ENCODE assay signal across 25 cellular contexts in genomic region chr17:55268649-55269480, GRCh38. TPM values are rescaled to one million over a fixed set of nuclear protein-coding genes. Genes with fewer than 3 reads are reported as not detected.
DNase-seq lines count a peak whose midpoint lies in the region; ATAC-seq and TF ChIP-seq lines count a peak whose summit lies in the region.
"Had no signal": no experiment of that assay in that cellular context is flagged by ENCODE, and none has a peak within 500 bp of the region (broad histone marks: within the 10 kb centered on the region; RNA-seq: fewer than 3 reads in every experiment).

No MANE protein-coding gene starts in this region.

- peak overlapping the region in 10 of 12 donors; percentile 1 to 94 (median 46) for H3K27ac ChIP-seq in heart left ventricle
- peak overlapping the region; percentile 95 to 97 (median 96) for H3K27ac ChIP-seq in gastroesophageal sphincter
- H3K27ac ChIP-seq in sigmoid colon: peak overlapping the region; percentile 88 to 97 (median 95)
- peak overlapping the region; percentile 88 to 95 for H3K27ac ChIP-seq in uterus
- H3K27ac ChIP-seq: WERI-Rb-1 had no signal

- ATAC-seq in heart left ventricle (no peak), left cardiac atrium (no peak), gastroesophageal sphincter (no peak), GM21390 (IDR thresholded peaks at IDR 0.05; ENCODE audit: unreplicated experiment) (no peak), GM18861 (IDR thresholded peaks at IDR 0.05; ENCODE audit: unreplicated experiment) (no peak)
- ATAC-seq: activated CD8-positive, alpha-beta memory T cell treated with anti-CD3 and anti-CD28 coated beads, Interleukin-2, amount 10 ng/mL, durations not matched to agents 7 days and 5 days; effector memory CD8-positive, alpha-beta T cell; GM23338; K562; Right ventricle myocardium inferior had no signal

- H3K4me3 ChIP-seq in heart left ventricle: peak overlapping the region in 5 of 12 donors; percentile 0 to 89 (median 76)
- H3K4me3 ChIP-seq in gastroesophageal sphincter: peak overlapping the region; percentile 78 to 90
- peak overlapping the region; percentile 44 to 74 (median 72) for H3K4me3 ChIP-seq in sigmoid colon
- H3K4me3 ChIP-seq in uterus: peak overlapping the region; percentile 22 to 51
- H3K4me3 ChIP-seq: GM23338, K562, suprapubic skin had no signal

- TF ChIP-seq POLR2A in heart left ventricle (IDR thresholded peaks at IDR 0.05) (no peak), gastroesophageal sphincter (IDR thresholded peaks at IDR 0.05) (no peak), sigmoid colon (IDR thresholded peaks at IDR 0.05) (no peak), uterus (IDR thresholded peaks at IDR 0.05) (no peak)

- H3K36me3 ChIP-seq in heart left ventricle: peaks cover 0 to 15% (median 0%) of the 10 kb centered on the region in 9 donors
- peaks cover 0 to 8% of the 10 kb centered on the region in 2 donors for H3K36me3 ChIP-seq in gastroesophageal sphincter
- no peaks in the 10 kb centered on the region for H3K36me3 ChIP-seq in sigmoid colon
- no peaks in the 10 kb centered on the region for H3K36me3 ChIP-seq in uterus
- H3K36me3 ChIP-seq: WERI-Rb-1 had no signal

- WGBS in heart left ventricle, 4 donors: 55 to 69% (median 58%) methylated on average over 8 of the region's 8 CpGs
- WGBS in gastroesophageal sphincter (ENCODE audit: low coverage in 1 of 2), 2 donors: 18 to 66% methylated on average over 6 to 8 of the region's 8 CpGs
- 72 to 78% methylated on average over 8 of the region's 8 CpGs for WGBS in sigmoid colon, 2 donors

- H3K4me1 ChIP-seq in heart left ventricle (peaks cover 0 to 66% (median 37%) of the 10 kb centered on the region in 12 donors), gastroesophageal sphincter (peaks cover 8 to 69% (median 11%) of the 10 kb centered on the region in 3 donors), sigmoid colon (peaks cover 0 to 79% (median 59%) of the 10 kb centered on the region in 4 donors), uterus (peaks cover 0 to 9% of the 10 kb centered on the region in 2 donors)

- TF ChIP-seq EP300 in gastroesophageal sphincter (IDR thresholded peaks at IDR 0.05) (no peak), sigmoid colon (IDR thresholded peaks at IDR 0.05) (no peak)

- TF ChIP-seq CTCF in heart left ventricle (IDR thresholded peaks at IDR 0.05) (no peak), gastroesophageal sphincter (IDR thresholded peaks at IDR 0.05) (no peak), sigmoid colon (IDR thresholded peaks at IDR 0.05) (no peak), uterus (IDR thresholded peaks at IDR 0.05) (no peak)

- no peaks in the 10 kb centered on the region for H3K9me3 ChIP-seq in heart left ventricle
- H3K9me3 ChIP-seq in gastroesophageal sphincter: no peaks in the 10 kb centered on the region
- H3K9me3 ChIP-seq in sigmoid colon: no peaks in the 10 kb centered on the region
- no peaks in the 10 kb centered on the region for H3K9me3 ChIP-seq in uterus
- H3K9me3 ChIP-seq: suprapubic skin had no signal

- intact Hi-C loops in heart left ventricle (cut with DNase I) (loop anchor here in 2 of 10 donors (10.0 kb wide), 2 partner anchors 146 to 274 kb away; no protein-coding TSS in a partner anchor), left cardiac atrium (cut with DNase I) (loop anchor here in 1 of 2 donors (10.0 kb wide), 1 partner anchor 76 kb away; no protein-coding TSS in a partner anchor), sigmoid colon (cut with DNase I) (loop anchor here (10.0 kb wide), 1 partner anchor 156 kb away; the partner anchor contains the start of gene MMD), uterus (cut with DNase I; ENCODE audit: low total_unique reads) (no loop called here)

- H3K27me3 ChIP-seq in heart left ventricle (peaks cover 0 to 40% (median 0%) of the 10 kb centered on the region in 9 donors), gastroesophageal sphincter (no peaks in the 10 kb centered on the region), sigmoid colon (no peaks in the 10 kb centered on the region), uterus (no peaks in the 10 kb centered on the region)
- H3K27me3 ChIP-seq: suprapubic skin had no signal

- DNase-seq in heart left ventricle (no peak), left cardiac atrium (no peak), sigmoid colon (no peak), uterus (no peak), ecto neural progenitor cell (ENCODE audit: low spot score) (no peak)
- DNase-seq: 8988T; activated CD4-positive, alpha-beta T cell treated with anti-CD3 and anti-CD28 coated beads, Interleukin-2, amount 50 U/mL, for 1 hour; activated CD8-positive, alpha-beta memory T cell treated with anti-CD3 and anti-CD28 coated beads, Interleukin-2, amount 10 ng/mL, durations not matched to agents 7 days and 5 days; CD4-positive, CD25-positive, alpha-beta regulatory T cell; DMS 273 treated with DMSO at 0.1 percent for 48 hours; effector memory CD8-positive, alpha-beta T cell; glutamatergic neuron; naive B cell; NCI-H1417 treated with DMSO at 0.1 percent for 48 hours; NCI-H2081 treated with DMSO at 0.1 percent for 48 hours; NCI-H82; T-helper 9 cell; WERI-Rb-1 had no signal

RNA-seq across cellular contexts. Expression of gene HLF, which starts 4.1 kb away (rescaled TPM):
- total RNA-seq in heart left ventricle: 10 to 100 TPM in 7 of 9 donors, 1 to 10 TPM in 2; 7.5 to 46.3 (median 28.7) TPM
- 1 to 10 TPM; 5.3 to 6.9 TPM for polyA plus RNA-seq in heart left ventricle
- total RNA-seq in left cardiac atrium: 10 to 100 TPM; 36.7 to 36.8 TPM
- 100 to 1,000 TPM in 3 of 4 donors, 10 to 100 TPM in 1; 59.4 to 186 (median 126) TPM for total RNA-seq in gastroesophageal sphincter
- 10 to 100 TPM; 41.7 to 54.0 (median 49.4) TPM for total RNA-seq in sigmoid colon
- polyA plus RNA-seq in sigmoid colon: 1 to 10 TPM in 2 of 3 donors, under 1 TPM in 1; 0.92 to 3.1 (median 3.0) TPM
- 10 to 100 TPM; 12.0 to 81.2 (median 50.4) TPM for total RNA-seq in uterus
- polyA plus RNA-seq: GM23338 had no signal

Comparison
In these comparisons a context has a peak if more than half of its experiments do, and no peak if none do; other contexts are left out.
1. H3K27ac ChIP-seq: peak in every context shown above with its lines; median percentile 96 in gastroesophageal sphincter; 95 in sigmoid colon; 92 in uterus; 46 in heart left ventricle.